ENCODE assay signal across 24 cellular contexts in the genomic region with DNA sequence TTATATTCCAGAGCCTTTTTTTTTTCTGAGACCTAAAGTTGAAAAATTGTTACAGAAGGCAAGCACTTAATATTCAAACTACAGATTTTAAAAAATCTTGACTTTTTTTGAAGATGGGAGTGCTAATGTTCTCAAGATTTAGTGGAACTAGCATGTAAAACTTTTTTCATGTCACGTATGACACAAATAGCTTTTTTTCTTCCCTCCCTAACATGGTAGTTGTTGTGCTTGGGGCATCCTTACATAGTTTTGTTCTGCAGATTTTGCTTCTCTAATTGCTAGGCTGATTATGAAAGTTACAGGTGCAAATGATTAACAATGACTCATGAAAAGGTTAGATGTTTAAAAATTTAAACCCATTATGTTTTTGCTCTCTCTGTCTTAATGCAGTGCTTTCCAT. TPM values are rescaled to one million over a fixed set of nuclear protein-coding genes. Genes with fewer than 3 reads are reported as not detected.
"Had no signal": no experiment of that assay in that cellular context is flagged by ENCODE, and none has a peak within 500 bp of the region (broad histone marks: within the 10 kb centered on the region; RNA-seq: fewer than 3 reads in every experiment).

No MANE protein-coding gene starts in this region.

- ATAC-seq: activated CD8-positive, alpha-beta memory T cell treated with anti-CD3 and anti-CD28 coated beads, Interleukin-2, amount 10 ng/mL, durations not matched to agents 7 days and 5 days; activated CD8-positive, alpha-beta T cell treated with anti-CD3 and anti-CD28 coated beads for 36 hours; heart left ventricle; left cardiac atrium had no signal

- H3K36me3 Mint-ChIP-seq: activated CD8-positive, alpha-beta memory T cell treated with anti-CD3 and anti-CD28 coated beads, Interleukin-2, amount 10 ng/mL, durations not matched to agents 7 days and 5 days; activated naive CD8-positive, alpha-beta T cell had no signal

- H3K36me3 ChIP-seq: adrenal gland, ascending aorta, heart left ventricle, sigmoid colon, upper lobe of left lung, WERI-Rb-1 had no signal

- H3K27me3 ChIP-seq: adrenal gland, ascending aorta had no signal

- H3K4me2 ChIP-seq: smooth muscle cell had no signal

- H3K27ac Mint-ChIP-seq: activated CD4-positive, alpha-beta T cell treated with anti-CD3 and anti-CD28 coated beads, Interleukin-2, amount 10 ng/mL, durations not matched to agents 7 days and 5 days; activated CD8-positive, alpha-beta memory T cell treated with anti-CD3 and anti-CD28 coated beads, Interleukin-2, amount 10 ng/mL, durations not matched to agents 7 days and 5 days; activated CD8-positive, alpha-beta T cell treated with anti-CD3 and anti-CD28 coated beads for 36 hours; activated naive CD8-positive, alpha-beta T cell; endodermal cell had no signal

- H3K27ac ChIP-seq: adrenal gland, ascending aorta, epithelial cell of prostate, heart left ventricle, sigmoid colon, upper lobe of left lung, WERI-Rb-1 had no signal

- H3K9me3 ChIP-seq: adrenal gland, ascending aorta, heart left ventricle, sigmoid colon, upper lobe of left lung had no signal

- H3K9me3 Mint-ChIP-seq: activated CD4-positive, alpha-beta T cell treated with anti-CD3 and anti-CD28 coated beads, Interleukin-2, amount 10 ng/mL, durations not matched to agents 7 days and 5 days; activated CD8-positive, alpha-beta T cell treated with anti-CD3 and anti-CD28 coated beads for 36 hours; central memory CD8-positive, alpha-beta T cell; endodermal cell had no signal

- H3K4me3 ChIP-seq: adrenal gland, ascending aorta, heart left ventricle, sigmoid colon, smooth muscle cell, upper lobe of left lung had no signal

- FAIRE-seq: colon, TTC549 had no signal

- DNase-seq: activated CD4-positive, alpha-beta T cell treated with anti-CD3 and anti-CD28 coated beads, Interleukin-2, amount 10 ng/mL, durations not matched to agents 7 days and 5 days; activated CD4-positive, CD25-positive, alpha-beta regulatory T cell treated with anti-CD3 and anti-CD28 coated beads, Interleukin-2, amount 50 U/mL, for 72 hours; activated CD8-positive, alpha-beta memory T cell treated with anti-CD3 and anti-CD28 coated beads, Interleukin-2, amount 10 ng/mL, durations not matched to agents 7 days and 5 days; activated CD8-positive, alpha-beta T cell treated with anti-CD3 and anti-CD28 coated beads for 36 hours; activated gamma-delta T cell; activated T-cell treated with anti-CD3 and anti-CD28 coated beads for 4 hours; adrenal gland; endodermal cell; heart left ventricle; islet precursor cell; left cardiac atrium; sigmoid colon; stimulated activated CD4-positive, alpha-beta T cell treated with anti-CD3 and anti-CD28 coated beads, Interleukin-4, amount 100 ng/mL, for 24 hours; stimulated activated naive CD4-positive, alpha-beta T cell treated with Interleukin-2 at 50 U/mL for 16 hours; T-helper 1 cell; upper lobe of left lung; WERI-Rb-1 had no signal

RNA-seq across cellular contexts. Expression of a gene that starts 3.0 kb away (rescaled TPM):
- total RNA-seq: ascending aorta had no signal
